Comparison of ENCODE assay signal across 9 cellular contexts in genomic region chr7:23246540-23246939, GRCh38. TPM values are rescaled to one million over a fixed set of nuclear protein-coding genes. Genes with fewer than 3 reads are reported as not detected.
DNase-seq lines count a peak whose midpoint lies in the region; ATAC-seq and TF ChIP-seq lines count a peak whose summit lies in the region.
"Had no signal": no experiment of that assay in that cellular context is flagged by ENCODE, and none has a peak within 500 bp of the region (broad histone marks: within the 10 kb centered on the region; RNA-seq: fewer than 3 reads in every experiment).

Gene GPNMB, plus strand, starts transcription at chr7:23246775. Its CDS starts 83 bp downstream, at chr7:23246858.

- H4K8ac ChIP-seq in neuronal stem cell (ENCODE audit: low read depth, low read length), result no peak within 1 kb of the TSS

- DNase-seq in AG09309 (ENCODE audit: low read depth), result peak; percentile 89
- DNase-seq in Peyer's patch, result no peak
- DNase-seq in fibroblast of mammary gland (ENCODE audit: low read depth), result peak; percentile 97
- no peak for DNase-seq in neuronal stem cell (ENCODE audit: low spot score)
- no peak for DNase-seq in glutamatergic neuron
- DNase-seq in NCI-H2081 (lab: John Stamatoyannopoulos, UW), result no peak
- no peak for DNase-seq in OCI-M1 (lab: John Stamatoyannopoulos, UW)
- DNase-seq: NCI-H2171 treated with DMSO at 0.1 percent for 48 hours had no signal

- peak within 1 kb of the TSS; percentile 8 to 49 (median 32) for H3K27ac ChIP-seq in Peyer's patch
- no peak within 1 kb of the TSS for H3K27ac ChIP-seq in neuronal stem cell (replicated peaks; ENCODE audit: low read length)

- H2AK5ac ChIP-seq in neuronal stem cell (ENCODE audit: low read depth, low read length), result no peak within 1 kb of the TSS

- peak within 1 kb of the TSS; percentile 21 for H2BK5ac ChIP-seq in neuronal stem cell (ENCODE audit: low read length)

- no peak within 1 kb of the TSS for H3K23ac ChIP-seq in neuronal stem cell (ENCODE audit: low read depth, low read length, poor library complexity)

- TF ChIP-seq CTCF in AG09309 (IDR thresholded peaks at IDR 0.05; ENCODE audit: control insufficient read depth, insufficient read depth, low read depth, low read length, missing control alignments) (no peak), Peyer's patch (IDR thresholded peaks at IDR 0.05) (no peak), fibroblast of mammary gland (conservative IDR thresholded peaks at IDR 0.05; ENCODE audit: control insufficient read depth, insufficient read depth, low read depth, low read length) (no peak), glutamatergic neuron (IDR thresholded peaks at IDR 0.05; ENCODE audit: partially characterized antibody, unreplicated experiment) (no peak)

- H3K4me3 ChIP-seq in AG09309 (ENCODE audit: control insufficient read depth, low read depth, low read length) (peak within 1 kb of the TSS; percentile 63), Peyer's patch (peak within 1 kb of the TSS; percentile 18 to 44 (median 28)), fibroblast of mammary gland (ENCODE audit: control insufficient read depth, low read depth, low read length) (peak within 1 kb of the TSS; percentile 75), neuronal stem cell (ENCODE audit: low read length in 2 of 2) (no peak within 1 kb of the TSS)

- peaks cover 8% of the 10 kb centered on the region for H3K27me3 Mint-ChIP-seq in glutamatergic neuron (ENCODE audit: unreplicated experiment)

- H3K79me1 ChIP-seq in neuronal stem cell (ENCODE audit: low read depth, low read length), result no peaks in the 10 kb centered on the region

- peak within 1 kb of the TSS; percentile 65 for H2BK15ac ChIP-seq in neuronal stem cell (ENCODE audit: low read length)

- peak within 1 kb of the TSS; percentile 74 for H3K9ac ChIP-seq in neuronal stem cell (ENCODE audit: low read depth, low read length, poor library complexity)

- no peak within 1 kb of the TSS for H3K4ac ChIP-seq in neuronal stem cell (ENCODE audit: low read length)

- no peak for ATAC-seq in GM21526 (IDR thresholded peaks at IDR 0.05; ENCODE audit: low FRiP score, unreplicated experiment)

- no peak within 1 kb of the TSS for H3K27ac Mint-ChIP-seq in glutamatergic neuron (ENCODE audit: unreplicated experiment)

- H4K91ac ChIP-seq in neuronal stem cell (ENCODE audit: low read depth, low read length, poor library complexity), result no peak within 1 kb of the TSS

- H3K14ac ChIP-seq in neuronal stem cell (ENCODE audit: low read length), result peak within 1 kb of the TSS; percentile 63

- peaks cover 12% of the 10 kb centered on the region for H3K36me3 Mint-ChIP-seq in glutamatergic neuron (ENCODE audit: unreplicated experiment)

- peaks cover 0 to 5% (median 0%) of the 10 kb centered on the region in 4 donors for H3K4me1 ChIP-seq in Peyer's patch
- peaks cover 0 to 8% of the 10 kb centered on the region in 2 donors for H3K4me1 ChIP-seq in neuronal stem cell (ENCODE audit: control insufficient read depth in 2 of 2, insufficient read depth in 1 of 2, low read depth in 1 of 2, low read length in 2 of 2)

- no peak within 1 kb of the TSS for H2BK12ac ChIP-seq in neuronal stem cell (ENCODE audit: low read length)

- H3K36me3 ChIP-seq in Peyer's patch (no peaks in the 10 kb centered on the region), neuronal stem cell (replicated peaks in 1 of 2; ENCODE audit: control insufficient read depth in 2 of 2, insufficient read depth in 2 of 2, low read length in 2 of 2) (no peaks in the 10 kb centered on the region)

- H3K4me3 Mint-ChIP-seq in glutamatergic neuron (ENCODE audit: unreplicated experiment), result no peak within 1 kb of the TSS

- peaks cover 2% of the 10 kb centered on the region for H3K4me1 Mint-ChIP-seq in glutamatergic neuron (ENCODE audit: low read depth, unreplicated experiment)

- H3K9me3 Mint-ChIP-seq in glutamatergic neuron (ENCODE audit: unreplicated experiment), result peaks cover 2% of the 10 kb centered on the region

- peak within 1 kb of the TSS; percentile 67 for H3K18ac ChIP-seq in neuronal stem cell (ENCODE audit: low read length)

- peak within 1 kb of the TSS; percentile 65 for H2AFZ ChIP-seq in neuronal stem cell (ENCODE audit: low read length)

- peak in 1 of 2 donors; percentile 15 for TF ChIP-seq POLR2A in Peyer's patch (IDR thresholded peaks at IDR 0.05)

- H3K27me3 ChIP-seq in Peyer's patch, result no peaks in the 10 kb centered on the region
- H3K27me3 ChIP-seq in neuronal stem cell (ENCODE audit: control insufficient read depth in 3 of 3, insufficient read depth in 3 of 3, low read depth in 1 of 3, low read length in 3 of 3), result peaks cover 0 to 25% (median 8%) of the 10 kb centered on the region in 3 experiments

- H3K9me3 ChIP-seq in Peyer's patch, result no peaks in the 10 kb centered on the region
- H3K9me3 ChIP-seq in neuronal stem cell (replicated peaks in 1 of 2; ENCODE audit: control insufficient read depth in 2 of 2, insufficient read depth in 1 of 2, low read depth in 1 of 2, low read length in 2 of 2), result no peaks in the 10 kb centered on the region

- WGBS in neuronal stem cell (ENCODE audit: extremely low coverage in 2 of 2, insufficient read length in 2 of 2, insufficient replicate concordance in 1 of 2), 2 donors, result no CpG with 5 or more reads among the region's 7 CpGs

- H3K4me2 ChIP-seq in neuronal stem cell (ENCODE audit: insufficient read depth, low read length, poor library complexity, severe bottlenecking), result peak within 1 kb of the TSS; percentile 31

- no peak within 1 kb of the TSS for H2BK120ac ChIP-seq in neuronal stem cell (ENCODE audit: low read depth, low read length)

RNA-seq across cellular contexts. Expression of gene GPNMB, which starts in this region (rescaled TPM):
- total RNA-seq in Peyer's patch (10 to 100 TPM; 12.1 to 37.8 (median 25.6) TPM), glutamatergic neuron (ENCODE audit: unreplicated experiment) (not detected)
- polyA plus RNA-seq in neuronal stem cell (2013, experiment 1 of 2), result 0.24 TPM
- 0.17 TPM for polyA plus RNA-seq in neuronal stem cell (2013, experiment 2 of 2)

Comparison
In these comparisons a context has a peak if more than half of its experiments do, and no peak if none do; other contexts are left out.
1. RNA of gene GPNMB (total RNA-seq): 12.1 to 37.8 TPM in Peyer's patch; not detected in glutamatergic neuron (single experiment); every median in the first group is over 10 times any median in the second.
2. DNase-seq: peak in AG09309 (single experiment) and fibroblast of mammary gland (single experiment); none in Peyer's patch (0 of 3), neuronal stem cell (single experiment), glutamatergic neuron (single experiment), NCI-H2081 (0 of 2) and OCI-M1 (single experiment).
3. H3K4me3 ChIP-seq: peak in AG09309 (single experiment), Peyer's patch (4 of 4) and fibroblast of mammary gland (single experiment); none in neuronal stem cell (0 of 2).